16 cellular contexts compared by ENCODE assay signal in genomic region chr9:98150164-98150563, GRCh38. TPM values are rescaled to one million over a fixed set of nuclear protein-coding genes. Genes with fewer than 3 reads are reported as not detected.
DNase-seq lines count a peak whose midpoint lies in the region; ATAC-seq and TF ChIP-seq lines count a peak whose summit lies in the region.
"Had no signal": no experiment of that assay in that cellular context is flagged by ENCODE, and none has a peak within 500 bp of the region (broad histone marks: within the 10 kb centered on the region; RNA-seq: fewer than 3 reads in every experiment).

No MANE protein-coding gene starts in this region.

- no peaks in the 10 kb centered on the region for H3K9me3 Mint-ChIP-seq in Caco-2 (ENCODE audit: unreplicated experiment)
- H3K9me3 Mint-ChIP-seq in IgD-negative memory B cell = peaks cover 0 to 1% (median 0%) of the 10 kb centered on the region in 3 donors
- H3K9me3 Mint-ChIP-seq in dendritic cell treated with granulocyte-macrophage colony-stimulating factor and Interleukin-4, amounts not matched to agents 40 ng/mL and 50 ng/mL, for 4 days = no peaks in the 10 kb centered on the region
- H3K9me3 Mint-ChIP-seq in neural crest cell = no peaks in the 10 kb centered on the region
- H3K9me3 Mint-ChIP-seq: CD8-positive, alpha-beta T cell had no signal

- H3K36me3 Mint-ChIP-seq in Caco-2 (ENCODE audit: insufficient read depth, unreplicated experiment) = peaks cover 22% of the 10 kb centered on the region
- H3K36me3 Mint-ChIP-seq in IgD-negative memory B cell = peaks cover 4% of the 10 kb centered on the region
- H3K36me3 Mint-ChIP-seq in dendritic cell treated with granulocyte-macrophage colony-stimulating factor and Interleukin-4, amounts not matched to agents 40 ng/mL and 50 ng/mL, for 4 days (ENCODE audit: low read depth) = no peaks in the 10 kb centered on the region
- H3K36me3 Mint-ChIP-seq in neural crest cell (ENCODE audit: low read depth) = no peaks in the 10 kb centered on the region

- POLR2A ChIA-PET in Caco-2 (lab: Charles Lee) = no interaction called here

- H3K4me1 Mint-ChIP-seq in Caco-2 (ENCODE audit: low read depth, unreplicated experiment) (peaks cover 25% of the 10 kb centered on the region), IgD-negative memory B cell (peaks cover 15 to 26% (median 21%) of the 10 kb centered on the region in 3 donors), neural crest cell (peaks cover 14% of the 10 kb centered on the region)
- H3K4me1 Mint-ChIP-seq in dendritic cell treated with granulocyte-macrophage colony-stimulating factor and Interleukin-4, amounts not matched to agents 40 ng/mL and 50 ng/mL, for 4 days (ENCODE audit: low read depth) = peaks cover 35% of the 10 kb centered on the region

- peaks cover 31% of the 10 kb centered on the region for H3K4me1 ChIP-seq in Caco-2
- H3K4me1 ChIP-seq: HAP-1 had no signal

- intact Hi-C loops in Caco-2 (cut with micrococcal nuclease; ENCODE audit: unreplicated experiment) = no loop called here
- intact Hi-C loops in dendritic cell treated with granulocyte-macrophage colony-stimulating factor and Interleukin-4, amounts not matched to agents 40 ng/mL and 50 ng/mL, for 4 days (cut with micrococcal nuclease) = loop anchor here (10.0 kb wide), 1 partner anchor 65 kb away; no protein-coding TSS in a partner anchor

- ATAC-seq in omental fat pad (ENCODE audit: low FRiP score) = no peak
- no peak for ATAC-seq in HG02981 (IDR thresholded peaks at IDR 0.05; ENCODE audit: unreplicated experiment)
- ATAC-seq: CD8-positive, alpha-beta T cell had no signal

- DNase-seq in Caco-2 (peak; percentile 22 to 60), neural crest cell (ENCODE audit: low read depth, low spot score) (no peak), omental fat pad (ENCODE audit: low spot score) (no peak)
- DNase-seq in activated CD4-positive, CD25-positive, alpha-beta regulatory T cell treated with anti-CD3 and anti-CD28 coated beads, Interleukin-2, amount 50 U/mL, for 72 hours = no peak
- DNase-seq: CD8-positive, alpha-beta T cell; DMS 273 treated with DMSO at 0.1 percent for 48 hours; EL; NCI-H446; NCI-H748 treated with DMSO at 0.1 percent for 48 hours; SHP77 had no signal

- H3K27ac Mint-ChIP-seq in Caco-2 (ENCODE audit: unreplicated experiment) (peak overlapping the region; percentile 79), IgD-negative memory B cell (peak overlapping the region in 2 of 3 donors; percentile 18 to 71), neural crest cell (ENCODE audit: unreplicated experiment) (peak overlapping the region; percentile 7)
- peak overlapping the region; percentile 61 for H3K27ac Mint-ChIP-seq in dendritic cell treated with granulocyte-macrophage colony-stimulating factor and Interleukin-4, amounts not matched to agents 40 ng/mL and 50 ng/mL, for 4 days
- H3K27ac Mint-ChIP-seq: B cell had no signal

- H3K27me3 ChIP-seq in Caco-2 (replicated peaks; ENCODE audit: control insufficient read depth, insufficient read depth, low read length) = no peaks in the 10 kb centered on the region
- H3K27me3 ChIP-seq: Peyer's patch had no signal

- CTCF ChIA-PET in Caco-2 (lab: Charles Lee) = no interaction called here

- no peak overlapping the region for H3K4me3 ChIP-seq in Caco-2 (ENCODE audit: low read depth, low read length)
- H3K4me3 ChIP-seq: HAP-1, Peyer's patch had no signal

- no TSS peak for BruUV-seq in Caco-2 (replicated peaks; lab: Mats Ljungman, UMichigan)

- H3K9me3 ChIP-seq in Caco-2 = no peaks in the 10 kb centered on the region
- H3K9me3 ChIP-seq: HAP-1, Peyer's patch had no signal

- H3K27me3 Mint-ChIP-seq in Caco-2 (ENCODE audit: insufficient read depth, unreplicated experiment) = no peaks in the 10 kb centered on the region
- no peaks in the 10 kb centered on the region for H3K27me3 Mint-ChIP-seq in IgD-negative memory B cell
- no peaks in the 10 kb centered on the region for H3K27me3 Mint-ChIP-seq in dendritic cell treated with granulocyte-macrophage colony-stimulating factor and Interleukin-4, amounts not matched to agents 40 ng/mL and 50 ng/mL, for 4 days
- H3K27me3 Mint-ChIP-seq in neural crest cell (ENCODE audit: low read depth) = no peaks in the 10 kb centered on the region
- H3K27me3 Mint-ChIP-seq: B cell had no signal

- TF ChIP-seq CTCF in Caco-2 (IDR thresholded peaks at IDR 0.05; ENCODE audit: insufficient read depth in 1 of 2, low read depth in 1 of 2, low read length in 1 of 2, severe bottlenecking in 1 of 2, unreplicated experiment in 1 of 2) (no peak), neural crest cell (conservative IDR thresholded peaks at IDR 0.05) (no peak), omental fat pad (IDR thresholded peaks at IDR 0.05) (no peak)

- no peaks in the 10 kb centered on the region; the same call in 1 of the 2 replicates for H3K36me3 ChIP-seq in Caco-2 (ENCODE audit: control insufficient read depth, insufficient read depth, low read length)
- H3K36me3 ChIP-seq: HAP-1 had no signal

- H3K4me3 Mint-ChIP-seq in Caco-2 (ENCODE audit: unreplicated experiment) (peak overlapping the region; percentile 30), IgD-negative memory B cell (no peak overlapping the region), neural crest cell (no peak overlapping the region)
- no peak overlapping the region for H3K4me3 Mint-ChIP-seq in dendritic cell treated with granulocyte-macrophage colony-stimulating factor and Interleukin-4, amounts not matched to agents 40 ng/mL and 50 ng/mL, for 4 days
- H3K4me3 Mint-ChIP-seq: B cell; CD8-positive, alpha-beta T cell had no signal

RNA-seq across cellular contexts. Expression of gene TRIM14, which starts 31.1 kb away (rescaled TPM):
- 30.3 and 34.5 TPM in 2 replicates for total RNA-seq in Caco-2 (2022)
- 43.0 TPM for polyA plus RNA-seq in IgD-negative memory B cell
- 10.2 and 11.2 TPM in 2 replicates for total RNA-seq in neural crest cell
- 10 to 100 TPM; 11.7 to 25.4 (median 17.0) TPM for total RNA-seq in omental fat pad

RNA-seq across cellular contexts. Expression of gene CORO2A, which starts 42.3 kb away (rescaled TPM):
- 18.9 and 20.0 TPM in 2 replicates for total RNA-seq in Caco-2 (2022)
- 4.2 TPM for polyA plus RNA-seq in IgD-negative memory B cell
- total RNA-seq in neural crest cell = 9.3 and 9.5 TPM in 2 replicates
- 1 to 10 TPM in 3 of 4 donors, under 1 TPM in 1; 0.56 to 4.4 (median 2.9) TPM for total RNA-seq in omental fat pad

Comparison
In these comparisons a context has a peak if more than half of its experiments do, and no peak if none do; other contexts are left out.
1. DNase-seq: peak in Caco-2 (2 of 2); none in neural crest cell (single experiment), omental fat pad (single experiment) and activated CD4-positive, CD25-positive, alpha-beta regulatory T cell treated with anti-CD3 and anti-CD28 coated beads, Interleukin-2, amount 50 U/mL, for 72 hours (single experiment).
2. H3K27ac Mint-ChIP-seq: peak in every context shown above with its lines; median percentile 79 in Caco-2; 61 in dendritic cell treated with granulocyte-macrophage colony-stimulating factor and Interleukin-4, amounts not matched to agents 40 ng/mL and 50 ng/mL, for 4 days; 44 in IgD-negative memory B cell; 7 in neural crest cell.